Comparison of ENCODE assay signal across 8 cellular contexts in genomic region chr7:134174797-134175261, GRCh38. TPM values are rescaled to one million over a fixed set of nuclear protein-coding genes. Genes with fewer than 3 reads are reported as not detected.
DNase-seq lines count a peak whose midpoint lies in the region; ATAC-seq, FAIRE-seq and TF ChIP-seq lines count a peak whose summit lies in the region.

No MANE protein-coding gene starts in this region.

- no peaks in the 10 kb centered on the region for H3K27me3 ChIP-seq in HCT116 (ENCODE audit: insufficient read depth, low read length)
- H3K27me3 ChIP-seq in MG63: no peaks in the 10 kb centered on the region
- H3K27me3 ChIP-seq in bronchial epithelial cell (ENCODE audit: control insufficient read depth, insufficient read depth, low read length): no peaks in the 10 kb centered on the region

- POLR2A ChIA-PET in HCT116 (lab: Charles Lee): no interaction called here
- POLR2A ChIA-PET in OCI-LY7 (lab: Charles Lee): interaction anchor here (0.6 to 0.9 kb wide), 3 partner anchors 13 to 45 kb away, joined by 3 to 4 read pairs (median 3); no protein-coding TSS in a partner anchor

- peak overlapping the region; percentile 15 for H2AFZ ChIP-seq in HCT116 (ENCODE audit: low read depth, low read length, poor library complexity, severe bottlenecking)
- no peak overlapping the region for H2AFZ ChIP-seq in OCI-LY7 (ENCODE audit: low read length)

- RAD21 ChIA-PET in HCT116 (lab: Charles Lee; ENCODE audit: low non-redundant PET in 1 of 2, low total read pairs in 2 of 2, uncharacterized antibody in 2 of 2, unreplicated experiment in 2 of 2): no interaction called here

- H3K4me3 ChIP-seq in HCT116 (replicated peaks in 1 of 2; ENCODE audit: low read depth in 1 of 2, low read length in 2 of 2) (0 out of 4 replicates have a peak overlapping the region, but pooled peaks of 1 of the 2 experiments have one; percentile 9), MG63 (no peak overlapping the region), bronchial epithelial cell (ENCODE audit: low read depth, low read length) (no peak overlapping the region), skeletal muscle cell (ENCODE audit: low read depth, low read length) (no peak overlapping the region), OCI-LY7 (ENCODE audit: low read depth, low read length, poor library complexity, severe bottlenecking) (no peak overlapping the region)

- TF ChIP-seq RAD21 in HCT116 (IDR thresholded peaks at IDR 0.05; ENCODE audit: low read depth): no peak

- peak; percentile 70 for DNase-seq in HCT116 (ENCODE audit: low read depth, low spot score)
- peak; percentile 3 for DNase-seq in MG63
- peak; percentile 95 for DNase-seq in bronchial epithelial cell (ENCODE audit: low read depth)
- DNase-seq in skeletal muscle cell (ENCODE audit: low read depth): peak; percentile 84
- DNase-seq in DMS153 (lab: John Stamatoyannopoulos, UW): no peak
- DNase-seq in OCI-LY7 (ENCODE audit: low spot score): no peak
- DNase-seq in midbrain (lab: John Stamatoyannopoulos, UW): no peak

- H3K9ac ChIP-seq in HCT116 (ENCODE audit: low read length): no peak overlapping the region

- H3K27ac ChIP-seq in HCT116 (ENCODE audit: low read depth, low read length) (peak overlapping the region; percentile 37; the same call in 1 of the 2 replicates), OCI-LY7 (ENCODE audit: low read depth, low read length, poor library complexity, severe bottlenecking) (no peak overlapping the region)

- H4K20me1 ChIP-seq in HCT116 (ENCODE audit: insufficient read depth): no peaks in the 10 kb centered on the region
- H4K20me1 ChIP-seq in OCI-LY7 (ENCODE audit: insufficient read depth, low read length): no peaks in the 10 kb centered on the region

- intact Hi-C loops in HCT116 (cut with micrococcal nuclease): no loop called here
- intact Hi-C loops in OCI-LY7 (cut with micrococcal nuclease; ENCODE audit: unreplicated experiment): no loop called here

- H3K9me3 ChIP-seq in HCT116 (ENCODE audit: control insufficient read depth in 1 of 2, insufficient read depth in 1 of 2, low read depth in 1 of 2, low read length in 2 of 2) (no peaks in the 10 kb centered on the region), MG63 (no peaks in the 10 kb centered on the region), OCI-LY7 (ENCODE audit: low read length) (no peaks in the 10 kb centered on the region)

- H3K36me3 ChIP-seq in HCT116 (ENCODE audit: control insufficient read depth in 1 of 2, insufficient read depth in 2 of 2, low read length in 2 of 2): no peaks in the 10 kb centered on the region
- H3K36me3 ChIP-seq in MG63: no peaks in the 10 kb centered on the region
- H3K36me3 ChIP-seq in bronchial epithelial cell (ENCODE audit: control insufficient read depth, insufficient read depth, low read length): no peaks in the 10 kb centered on the region
- H3K36me3 ChIP-seq in OCI-LY7 (ENCODE audit: insufficient read depth, low read length): no peaks in the 10 kb centered on the region

- H3K9me2 ChIP-seq in HCT116 (ENCODE audit: insufficient read depth) (no peaks in the 10 kb centered on the region), OCI-LY7 (ENCODE audit: insufficient read depth, low read length) (no peaks in the 10 kb centered on the region)

- H3K4me2 ChIP-seq in HCT116 (ENCODE audit: low read length) (peak overlapping the region; percentile 57), OCI-LY7 (ENCODE audit: low read length) (no peak overlapping the region)

- CTCF ChIA-PET in HCT116 (lab: Charles Lee) (interaction anchor here (1.0 kb wide), 1 partner anchor 33 kb away, joined by 3 read pairs; no protein-coding TSS in a partner anchor), OCI-LY7 (lab: Charles Lee; ENCODE audit: unreplicated experiment) (no interaction called here)

- H3K4me1 ChIP-seq in HCT116 (ENCODE audit: control insufficient read depth in 1 of 2, insufficient read depth in 2 of 2, low read length in 2 of 2): peaks cover 10 to 16% of the 10 kb centered on the region in 2 experiments
- no peaks in the 10 kb centered on the region for H3K4me1 ChIP-seq in OCI-LY7 (ENCODE audit: insufficient read depth, low read length, poor library complexity, severe bottlenecking)

- TF ChIP-seq CTCF in HCT116 (IDR thresholded peaks at IDR 0.05 in 2 of 3, conservative IDR thresholded peaks at IDR 0.05 in 1 of 3; ENCODE audit: borderline replicate concordance in 1 of 3, insufficient read depth in 1 of 3, low read depth in 2 of 3, low read length in 2 of 3): no peak
- no peak for TF ChIP-seq CTCF in bronchial epithelial cell (IDR thresholded peaks at IDR 0.05; ENCODE audit: insufficient read depth, low read length, severe bottlenecking)
- no peak for TF ChIP-seq CTCF in OCI-LY7 (conservative IDR thresholded peaks at IDR 0.05; ENCODE audit: low read length)

- TF ChIP-seq POLR2A in GM18505 (IDR thresholded peaks at IDR 0.05; ENCODE audit: borderline replicate concordance, extremely low read depth, insufficient read depth, insufficient read length) (no peak), HCT116 (IDR thresholded peaks at IDR 0.05; ENCODE audit: borderline replicate concordance, extremely low read depth, insufficient read depth, insufficient read length) (no peak)

- BruUV-seq in HCT116 (replicated peaks; lab: Mats Ljungman, UMichigan): no TSS peak
- no TSS peak for BruUV-seq in OCI-LY7 (replicated peaks; lab: Mats Ljungman, UMichigan)

- FAIRE-seq in bronchial epithelial cell (lab: Jason Lieb, UNC): no peak

- H3K79me2 ChIP-seq in HCT116 (ENCODE audit: insufficient read depth, low read length) (no peaks in the 10 kb centered on the region), OCI-LY7 (ENCODE audit: insufficient read depth, low read depth, low read length) (no peaks in the 10 kb centered on the region)

- ATAC-seq in GM18505 (IDR thresholded peaks at IDR 0.05; ENCODE audit: unreplicated experiment) (peak; percentile 96), HCT116 (peak; percentile 95)

TF ChIP-seq in HCT116, 20 proteins besides CTCF, POLR2A, EP300 and RAD21 (continues in another document):
- TF ChIP-seq ZNF274 (IDR thresholded peaks at IDR 0.05; ENCODE audit: low read depth, low read length) (no peak), TCF7L2 (IDR thresholded peaks at IDR 0.05; ENCODE audit: borderline replicate concordance, extremely low read depth, insufficient read depth, insufficient read length) (no peak), ELF1 (IDR thresholded peaks at IDR 0.05; ENCODE audit: borderline replicate concordance, low read depth) (no peak), SIN3A (IDR thresholded peaks at IDR 0.05; ENCODE audit: low read depth) (0 out of 2 replicates have a peak, but pooled peaks have one; percentile 34), YY1 (IDR thresholded peaks at IDR 0.05; ENCODE audit: extremely low read depth, insufficient replicate concordance, low read depth, low read length) (no peak), SRF (IDR thresholded peaks at IDR 0.05; ENCODE audit: low read depth) (no peak), ZBTB33 (IDR thresholded peaks at IDR 0.05; ENCODE audit: extremely low read depth, insufficient replicate concordance, low read length) (no peak), ATF3 (IDR thresholded peaks at IDR 0.05) (no peak), JUND (IDR thresholded peaks at IDR 0.05) (peak; percentile 90), CBX3 (IDR thresholded peaks at IDR 0.05; ENCODE audit: low read depth) (peak; percentile 93), MAX (IDR thresholded peaks at IDR 0.05) (peak; percentile 59), SP1 (IDR thresholded peaks at IDR 0.05; ENCODE audit: low read depth) (peak; percentile 77), CEBPB (IDR thresholded peaks at IDR 0.05; ENCODE audit: low read depth) (peak; percentile 83)

RNA-seq across cellular contexts. Expression of gene LRGUK, which starts 47.7 kb away (rescaled TPM):
- total RNA-seq in HCT116 (2021; ENCODE audit: unreplicated experiment): 0.49 TPM
- 0.22 TPM in 2 replicates for polyA plus RNA-seq in HCT116 (2012)
- total RNA-seq in MG63 (2014; rRNA removed; shearing (Covaris generic); ENCODE audit: low replicate concordance): not detected in 2 replicates
- total RNA-seq in bronchial epithelial cell: under 0.01 and 0.26 TPM in 2 replicates
- total RNA-seq in OCI-LY7 (2014; rRNA removed; shearing (Covaris generic)): 0.36 and 0.95 TPM in 2 replicates
- 0.46 and 0.52 TPM in 2 replicates for total RNA-seq in OCI-LY7 (2022)

Comparison
In these comparisons a context has a peak if more than half of its experiments do, and no peak if none do; other contexts are left out.
1. DNase-seq: peak in HCT116 (single experiment), MG63 (single experiment), bronchial epithelial cell (single experiment) and skeletal muscle cell (single experiment); none in DMS153 (single experiment), OCI-LY7 (single experiment) and midbrain (single experiment).